Comparison of ENCODE assay signal across 8 cellular contexts in genomic region chr1:169001353-169001752, GRCh38.
"Had no signal": no experiment of that assay in that cellular context is flagged by ENCODE, and none has a peak within 500 bp of the region (broad histone marks: within the 10 kb centered on the region; RNA-seq: fewer than 3 reads in every experiment).

No MANE protein-coding gene starts in this region.

- H3K27ac ChIP-seq: GM23248 had no signal

- H3K4me1 ChIP-seq: HAP-1 had no signal

- H3K36me3 ChIP-seq: HAP-1 had no signal

- ATAC-seq: HCT116 had no signal

- H2AFZ ChIP-seq: GM23248 had no signal

- H3K27ac Mint-ChIP-seq: H9, HFFc6 had no signal

- H3K4me3 ChIP-seq: GM23248, HAP-1 had no signal

- H3K9ac ChIP-seq: GM23248 had no signal

- H3K9me3 ChIP-seq: HAP-1 had no signal

- DNase-seq: GM23248, GOT3, H7, H9, HFFc6 had no signal

- H3K4me3 Mint-ChIP-seq: H9, HFFc6 had no signal

- H3K9me3 Mint-ChIP-seq: HFFc6 had no signal

- FAIRE-seq: H54 had no signal

- H3K4me1 Mint-ChIP-seq: H9 had no signal
